ENCODE assay signal across 10 cellular contexts in genomic region chr1:100377590-100378361, GRCh38. TPM values are rescaled to one million over a fixed set of nuclear protein-coding genes. Genes with fewer than 3 reads are reported as not detected.
DNase-seq lines count a peak whose midpoint lies in the region; ATAC-seq and TF ChIP-seq lines count a peak whose summit lies in the region.
"Had no signal": no experiment of that assay in that cellular context is flagged by ENCODE, and none has a peak within 500 bp of the region (broad histone marks: within the 10 kb centered on the region; RNA-seq: fewer than 3 reads in every experiment).

No MANE protein-coding gene starts in this region.

- H3F3A ChIP-seq in GM23338 (replicated peaks; ENCODE audit: low read depth): no peaks in the 10 kb centered on the region

- POLR2A ChIA-PET in CD4-positive, alpha-beta memory T cell (lab: Charles Lee; ENCODE audit: partially characterized antibody): interaction anchor here (0.9 to 1.7 kb wide), 5 partner anchors 12 to 25 kb away, joined by 3 to 6 read pairs (median 5); partner anchors contain the start of gene CDC14A

- H3K4me1 ChIP-seq in CD4-positive, alpha-beta memory T cell (ENCODE audit: insufficient read depth, low read length): peaks cover 74% of the 10 kb centered on the region
- H3K4me1 ChIP-seq in GM23338 (ENCODE audit: insufficient read depth): peaks cover 3% of the 10 kb centered on the region; the same call in 1 of the 2 replicates
- H3K4me1 ChIP-seq in heart right ventricle: peaks cover 0 to 12% (median 0%) of the 10 kb centered on the region in 9 donors
- H3K4me1 ChIP-seq: BE2C had no signal

- intact Hi-C loops in CD4-positive, alpha-beta memory T cell (cut with micrococcal nuclease): no loop called here
- intact Hi-C loops in heart right ventricle (cut with DNase I): no loop called here

- H3K27me3 ChIP-seq in CD4-positive, alpha-beta memory T cell (ENCODE audit: insufficient read depth, low read length): no peaks in the 10 kb centered on the region
- no peaks in the 10 kb centered on the region for H3K27me3 ChIP-seq in GM23338 (ENCODE audit: insufficient read depth)
- H3K27me3 ChIP-seq in heart right ventricle: no peaks in the 10 kb centered on the region
- H3K27me3 ChIP-seq: BE2C had no signal

- CTCF ChIA-PET in CD4-positive, alpha-beta memory T cell (lab: Charles Lee; ENCODE audit: partially characterized antibody): interaction anchor here (0.7 kb wide), 2 partner anchors 19 to 1118 kb away, joined by 3 read pairs; no protein-coding TSS in a partner anchor

- H3K9me3 ChIP-seq in CD4-positive, alpha-beta memory T cell (ENCODE audit: control insufficient read depth in 1 of 2, low read length in 2 of 2): no peaks in the 10 kb centered on the region
- H3K9me3 ChIP-seq in heart right ventricle: no peaks in the 10 kb centered on the region
- H3K9me3 ChIP-seq: BE2C had no signal

- H3K79me2 ChIP-seq in GM23338 (replicated peaks; ENCODE audit: insufficient read depth): peaks cover 36% of the 10 kb centered on the region

- peak overlapping the region; percentile 2 to 80 (median 46) for H3K4me3 Mint-ChIP-seq in CD4-positive, alpha-beta memory T cell
- H3K4me3 Mint-ChIP-seq in IgD-negative memory B cell: no peak overlapping the region
- H3K4me3 Mint-ChIP-seq in GM23338: no peak overlapping the region

- H3K27me3 Mint-ChIP-seq in CD4-positive, alpha-beta memory T cell: no peaks in the 10 kb centered on the region
- H3K27me3 Mint-ChIP-seq in IgD-negative memory B cell: no peaks in the 10 kb centered on the region
- no peaks in the 10 kb centered on the region for H3K27me3 Mint-ChIP-seq in GM23338 (ENCODE audit: insufficient read depth, low read depth, poor library complexity)

- TF ChIP-seq CTCF in GM23338 (conservative IDR thresholded peaks at IDR 0.05; ENCODE audit: low read depth in 2 of 2) (no peak), heart right ventricle (IDR thresholded peaks at IDR 0.05) (no peak)

- H4K20me1 ChIP-seq in GM23338 (replicated peaks; ENCODE audit: insufficient read depth): peaks cover 5% of the 10 kb centered on the region; the same call in 1 of the 2 replicates

- H3K4me3 ChIP-seq in CD4-positive, alpha-beta memory T cell (ENCODE audit: low read length in 2 of 2): no peak overlapping the region
- H3K4me3 ChIP-seq in GM23338 (no peak overlapping the region), heart right ventricle (no peak overlapping the region)

- peaks cover 3% of the 10 kb centered on the region for H3K36me3 ChIP-seq in CD4-positive, alpha-beta memory T cell (ENCODE audit: insufficient read depth, low read length)
- H3K36me3 ChIP-seq in GM23338 (ENCODE audit: insufficient read depth): no peaks in the 10 kb centered on the region
- H3K36me3 ChIP-seq in heart right ventricle: peaks cover 0 to 20% (median 0%) of the 10 kb centered on the region in 9 donors
- H3K36me3 ChIP-seq: BE2C had no signal

- H2AFZ ChIP-seq in GM23338: no peak overlapping the region

- no peaks in the 10 kb centered on the region for H3K9me2 ChIP-seq in GM23338 (ENCODE audit: insufficient read depth)

- peak overlapping the region; percentile 32 for H3K27ac ChIP-seq in CD4-positive, alpha-beta memory T cell (ENCODE audit: low read depth, low read length)
- H3K27ac ChIP-seq in GM23338 (ENCODE audit: low read depth) (no peak overlapping the region), heart right ventricle (no peak overlapping the region)

- peaks cover 53 to 95% (median 73%) of the 10 kb centered on the region in 4 donors for H3K4me1 Mint-ChIP-seq in CD4-positive, alpha-beta memory T cell
- H3K4me1 Mint-ChIP-seq in IgD-negative memory B cell (peaks cover 20 to 46% (median 44%) of the 10 kb centered on the region in 3 donors), GM23338 (peaks cover 13% of the 10 kb centered on the region)

- peaks cover 68 to 78% of the 10 kb centered on the region in 2 donors for H3K36me3 Mint-ChIP-seq in CD4-positive, alpha-beta memory T cell
- H3K36me3 Mint-ChIP-seq in IgD-negative memory B cell (peaks cover 20% of the 10 kb centered on the region), GM23338 (ENCODE audit: low read depth) (peaks cover 15% of the 10 kb centered on the region; the same call in 2 of the 3 replicates)

- H3K9me3 Mint-ChIP-seq in CD4-positive, alpha-beta memory T cell: peaks cover 0 to 10% (median 0%) of the 10 kb centered on the region in 8 donors
- H3K9me3 Mint-ChIP-seq in IgD-negative memory B cell: peaks cover 0 to 7% (median 0%) of the 10 kb centered on the region in 3 donors
- no peaks in the 10 kb centered on the region; the same call in 2 of the 3 replicates for H3K9me3 Mint-ChIP-seq in GM23338

- ATAC-seq in GM19023 (IDR thresholded peaks at IDR 0.05; ENCODE audit: unreplicated experiment) (peak; percentile 92), HG02759 (IDR thresholded peaks at IDR 0.05; ENCODE audit: unreplicated experiment) (peak; percentile 89), GM23338 (no peak), heart right ventricle (no peak)

- H3K4me2 ChIP-seq in GM23338: no peak overlapping the region

- peak overlapping the region; percentile 5 to 83 (median 72) for H3K27ac Mint-ChIP-seq in CD4-positive, alpha-beta memory T cell
- H3K27ac Mint-ChIP-seq in IgD-negative memory B cell (peak overlapping the region in 2 of 3 donors; percentile 3 to 31), GM23338 (no peak overlapping the region)

- DNase-seq in CD4-positive, alpha-beta memory T cell: no peak
- DNase-seq in AG08396 (ENCODE audit: low spot score) (no peak), GM23338 (ENCODE audit: low spot score) (no peak), NCI-H2029 treated with DMSO at 0.1 percent for 48 hours (lab: John Stamatoyannopoulos, UW) (no peak), heart right ventricle (no peak)
- DNase-seq: BE2C, NCI-H1436 had no signal

TF ChIP-seq in GM23338, 12 proteins besides CTCF, POLR2A, EP300 and RAD21 (continues in another document):
- TF ChIP-seq NANOG (IDR thresholded peaks at IDR 0.05; ENCODE audit: borderline replicate concordance): no peak
- no peak for TF ChIP-seq EZH2phosphoT487 (IDR thresholded peaks at IDR 0.05; ENCODE audit: unreplicated experiment)
- TF ChIP-seq JUNB (IDR thresholded peaks at IDR 0.05; ENCODE audit: unreplicated experiment): no peak
- TF ChIP-seq, protein P1, sequence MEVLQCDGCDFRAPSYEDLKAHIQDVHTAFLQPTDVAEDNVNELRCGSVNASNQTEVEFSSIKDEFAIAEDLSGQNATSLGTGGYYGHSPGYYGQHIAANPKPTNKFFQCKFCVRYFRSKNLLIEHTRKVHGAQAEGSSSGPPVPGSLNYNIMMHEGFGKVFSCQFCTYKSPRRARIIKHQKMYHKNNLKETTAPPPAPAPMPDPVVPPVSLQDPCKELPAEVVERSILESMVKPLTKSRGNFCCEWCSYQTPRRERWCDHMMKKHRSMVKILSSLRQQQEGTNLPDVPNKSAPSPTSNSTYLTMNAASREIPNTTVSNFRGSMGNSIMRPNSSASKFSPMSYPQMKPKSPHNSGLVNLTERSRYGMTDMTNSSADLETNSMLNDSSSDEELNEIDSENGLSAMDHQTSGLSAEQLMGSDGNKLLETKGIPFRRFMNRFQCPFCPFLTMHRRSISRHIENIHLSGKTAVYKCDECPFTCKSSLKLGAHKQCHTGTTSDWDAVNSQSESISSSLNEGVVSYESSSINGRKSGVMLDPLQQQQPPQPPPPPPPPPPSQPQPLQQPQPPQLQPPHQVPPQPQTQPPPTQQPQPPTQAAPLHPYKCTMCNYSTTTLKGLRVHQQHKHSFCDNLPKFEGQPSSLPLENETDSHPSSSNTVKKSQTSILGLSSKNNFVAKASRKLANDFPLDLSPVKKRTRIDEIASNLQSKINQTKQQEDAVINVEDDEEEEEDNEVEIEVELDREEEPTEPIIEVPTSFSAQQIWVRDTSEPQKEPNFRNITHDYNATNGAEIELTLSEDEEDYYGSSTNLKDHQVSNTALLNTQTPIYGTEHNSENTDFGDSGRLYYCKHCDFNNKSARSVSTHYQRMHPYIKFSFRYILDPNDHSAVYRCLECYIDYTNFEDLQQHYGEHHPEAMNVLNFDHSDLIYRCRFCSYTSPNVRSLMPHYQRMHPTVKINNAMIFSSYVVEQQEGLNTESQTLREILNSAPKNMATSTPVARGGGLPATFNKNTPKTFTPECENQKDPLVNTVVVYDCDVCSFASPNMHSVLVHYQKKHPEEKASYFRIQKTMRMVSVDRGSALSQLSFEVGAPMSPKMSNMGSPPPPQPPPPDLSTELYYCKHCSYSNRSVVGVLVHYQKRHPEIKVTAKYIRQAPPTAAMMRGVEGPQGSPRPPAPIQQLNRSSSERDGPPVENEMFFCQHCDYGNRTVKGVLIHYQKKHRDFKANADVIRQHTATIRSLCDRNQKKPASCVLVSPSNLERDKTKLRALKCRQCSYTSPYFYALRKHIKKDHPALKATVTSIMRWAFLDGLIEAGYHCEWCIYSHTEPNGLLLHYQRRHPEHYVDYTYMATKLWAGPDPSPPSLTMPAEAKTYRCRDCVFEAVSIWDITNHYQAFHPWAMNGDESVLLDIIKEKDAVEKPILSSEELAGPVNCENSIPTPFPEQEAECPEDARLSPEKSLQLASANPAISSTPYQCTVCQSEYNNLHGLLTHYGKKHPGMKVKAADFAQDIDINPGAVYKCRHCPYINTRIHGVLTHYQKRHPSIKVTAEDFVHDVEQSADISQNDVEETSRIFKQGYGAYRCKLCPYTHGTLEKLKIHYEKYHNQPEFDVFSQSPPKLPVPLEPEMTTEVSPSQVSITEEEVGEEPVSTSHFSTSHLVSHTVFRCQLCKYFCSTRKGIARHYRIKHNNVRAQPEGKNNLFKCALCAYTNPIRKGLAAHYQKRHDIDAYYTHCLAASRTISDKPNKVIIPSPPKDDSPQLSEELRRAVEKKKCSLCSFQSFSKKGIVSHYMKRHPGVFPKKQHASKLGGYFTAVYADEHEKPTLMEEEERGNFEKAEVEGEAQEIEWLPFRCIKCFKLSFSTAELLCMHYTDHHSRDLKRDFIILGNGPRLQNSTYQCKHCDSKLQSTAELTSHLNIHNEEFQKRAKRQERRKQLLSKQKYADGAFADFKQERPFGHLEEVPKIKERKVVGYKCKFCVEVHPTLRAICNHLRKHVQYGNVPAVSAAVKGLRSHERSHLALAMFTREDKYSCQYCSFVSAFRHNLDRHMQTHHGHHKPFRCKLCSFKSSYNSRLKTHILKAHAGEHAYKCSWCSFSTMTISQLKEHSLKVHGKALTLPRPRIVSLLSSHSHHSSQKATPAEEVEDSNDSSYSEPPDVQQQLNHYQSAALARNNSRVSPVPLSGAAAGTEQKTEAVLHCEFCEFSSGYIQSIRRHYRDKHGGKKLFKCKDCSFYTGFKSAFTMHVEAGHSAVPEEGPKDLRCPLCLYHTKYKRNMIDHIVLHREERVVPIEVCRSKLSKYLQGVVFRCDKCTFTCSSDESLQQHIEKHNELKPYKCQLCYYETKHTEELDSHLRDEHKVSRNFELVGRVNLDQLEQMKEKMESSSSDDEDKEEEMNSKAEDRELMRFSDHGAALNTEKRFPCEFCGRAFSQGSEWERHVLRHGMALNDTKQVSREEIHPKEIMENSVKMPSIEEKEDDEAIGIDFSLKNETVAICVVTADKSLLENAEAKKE (CRISPR knock-in tag; IDR thresholded peaks at IDR 0.05): no peak

RNA-seq across cellular contexts. Expression of gene CDC14A, which starts 25.5 kb away (rescaled TPM):
- 100 to 1,000 TPM; 108 to 119 TPM for total RNA-seq in CD4-positive, alpha-beta memory T cell
- polyA plus RNA-seq in CD4-positive, alpha-beta memory T cell: 10 to 100 TPM; 37.7 to 72.3 TPM
- polyA plus RNA-seq in IgD-negative memory B cell (11.5 TPM), GM23338 (2016; fragmentation: Nextera tagmentation; extraction: Ambion mirVana) (10.5 and 11.1 TPM in 2 replicates), heart right ventricle (1 to 10 TPM; 1.4 to 3.0 TPM)
- total RNA-seq in GM23338 (2014; rRNA removed; shearing (Covaris generic)): 20.8 and 25.3 TPM in 2 replicates
- 1 to 10 TPM; 2.0 to 4.0 (median 3.3) TPM for total RNA-seq in heart right ventricle

Comparison
In these comparisons a context has a peak if more than half of its experiments do, and no peak if none do; other contexts are left out.
1. H3K4me3 Mint-ChIP-seq: peak in CD4-positive, alpha-beta memory T cell (8 of 8); none in IgD-negative memory B cell (0 of 4) and GM23338 (single experiment).
2. ATAC-seq: peak in GM19023 (single experiment) and HG02759 (single experiment); none in GM23338 (single experiment) and heart right ventricle (0 of 8).